ENCODE assay signal across 25 cellular contexts in genomic region chr20:58702161-58702510, GRCh38.
"Had no signal": no experiment of that assay in that cellular context is flagged by ENCODE, and none has a peak within 500 bp of the region (broad histone marks: within the 10 kb centered on the region; RNA-seq: fewer than 3 reads in every experiment).

No MANE protein-coding gene starts in this region.

- DNase-seq: activated CD4-positive, alpha-beta T cell treated with anti-CD3 and anti-CD28 coated beads, Interleukin-2, amount 50 U/mL, for 4 hours; activated gamma-delta T cell; esophagus squamous epithelium; hypothalamus; left cardiac atrium; lower lobe of right lung; mesendoderm; mucosa of descending colon; nephron progenitor cell; nucleus accumbens; retina; stimulated activated CD4-positive, alpha-beta T cell treated with anti-CD3 and anti-CD28 coated beads, Interleukin-4, amount 100 ng/mL, for 24 hours; stimulated activated naive CD8-positive, alpha-beta T cell treated with anti-CD3 and anti-CD28 coated beads, Interleukin-15, Interleukin-2, amounts not matched to agents 100 U/mL and 50 U/mL, for 24 hours; T-cell had no signal

- ATAC-seq: activated CD4-positive, alpha-beta T cell treated with anti-CD3 and anti-CD28 coated beads for 36 hours; activated naive CD4-positive, alpha-beta T cell treated with anti-CD3 and anti-CD28 coated beads, Interleukin-2, amount 50 U/mL, for 72 hours; gastrocnemius medialis; left cardiac atrium; lower lobe of right lung; mucosa of descending colon; stimulated activated naive CD8-positive, alpha-beta T cell treated with anti-CD3 and anti-CD28 coated beads, Interleukin-15, Interleukin-2, amounts not matched to agents 100 U/mL and 50 U/mL, for 24 hours; T-cell had no signal

- H3K4me3 ChIP-seq: coronary artery, esophagus squamous epithelium, gastrocnemius medialis, lower lobe of right lung, mucosa of descending colon had no signal

- H3K27me3 ChIP-seq: esophagus squamous epithelium, gastrocnemius medialis had no signal

- H3K9me3 Mint-ChIP-seq: activated naive CD4-positive, alpha-beta T cell treated with anti-CD3 and anti-CD28 coated beads, Interleukin-2, amount 50 U/mL, for 72 hours; activated T-helper 1 cell treated with anti-CD3 and anti-CD28 coated beads, Interleukin-12 subunit alpha, Interleukin-12 subunit beta, Interleukin-2, Interleukin-4 antibody, amounts not matched to agents 30 ng/mL and 10 ng/mL and 1 ng/mL, durations not matched to agents 14 hours and 24 hours and 36 hours; central memory CD8-positive, alpha-beta T cell; T-cell had no signal

- H3K27ac Mint-ChIP-seq: activated CD4-positive, alpha-beta T cell treated with anti-CD3 and anti-CD28 coated beads for 36 hours; activated T-helper 1 cell treated with anti-CD3 and anti-CD28 coated beads, Interleukin-12 subunit alpha, Interleukin-12 subunit beta, Interleukin-2, Interleukin-4 antibody, amounts not matched to agents 30 ng/mL and 10 ng/mL and 1 ng/mL, durations not matched to agents 14 hours and 24 hours and 36 hours; endodermal cell; nephron progenitor cell; progenitor cell of endocrine pancreas; T-cell had no signal

- H3K4me1 Mint-ChIP-seq: activated CD4-positive, alpha-beta T cell treated with anti-CD3 and anti-CD28 coated beads for 36 hours; T-cell had no signal

- H3K27ac ChIP-seq: coronary artery, esophagus squamous epithelium, gastrocnemius medialis, lower lobe of right lung had no signal

- H3K9me3 ChIP-seq: esophagus squamous epithelium, gastrocnemius medialis, lower lobe of right lung, mucosa of descending colon had no signal

- H3K4me1 ChIP-seq: esophagus squamous epithelium, gastrocnemius medialis, lower lobe of right lung had no signal

- H3K27me3 Mint-ChIP-seq: activated CD4-positive, alpha-beta T cell treated with anti-CD3 and anti-CD28 coated beads for 36 hours; central memory CD8-positive, alpha-beta T cell; progenitor cell of endocrine pancreas; T-cell had no signal

- FAIRE-seq: astrocyte, islet of Langerhans, TTC549 had no signal

- H3K4me3 Mint-ChIP-seq: activated CD4-positive, alpha-beta T cell treated with anti-CD3 and anti-CD28 coated beads for 36 hours; activated T-helper 1 cell treated with anti-CD3 and anti-CD28 coated beads, Interleukin-12 subunit alpha, Interleukin-12 subunit beta, Interleukin-2, Interleukin-4 antibody, amounts not matched to agents 30 ng/mL and 10 ng/mL and 1 ng/mL, durations not matched to agents 14 hours and 24 hours and 36 hours; central memory CD8-positive, alpha-beta T cell; endodermal cell; nephron progenitor cell; T-cell had no signal
